Comparison of ENCODE assay signal across 14 cellular contexts in the genomic region with DNA sequence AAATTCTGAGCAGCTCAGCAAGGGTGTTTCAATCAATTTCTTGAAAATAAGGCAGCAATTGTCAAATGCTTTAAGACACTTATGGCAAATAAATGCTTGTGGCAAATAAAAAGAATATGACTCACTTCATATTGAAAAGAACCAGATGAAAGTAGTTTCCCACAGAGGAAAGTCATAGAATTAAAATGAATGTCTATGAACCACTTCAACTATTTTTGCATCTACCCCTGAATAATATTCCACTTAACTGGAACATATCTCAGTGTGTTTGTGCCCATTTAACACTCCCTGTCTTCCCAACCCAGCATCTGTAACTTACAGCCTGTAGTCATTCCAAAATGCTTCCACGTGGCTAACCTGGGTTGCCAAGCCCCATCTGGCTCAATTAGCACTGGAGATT.
DNase-seq lines count a peak whose midpoint lies in the region; ATAC-seq, FAIRE-seq and TF ChIP-seq lines count a peak whose summit lies in the region.
"Had no signal": no experiment of that assay in that cellular context is flagged by ENCODE, and none has a peak within 500 bp of the region (broad histone marks: within the 10 kb centered on the region; RNA-seq: fewer than 3 reads in every experiment).

No MANE protein-coding gene starts in this region.

- H3K27ac Mint-ChIP-seq in activated T-helper 17 cell treated with anti-CD3 and anti-CD28 coated beads, Interleukin-2, amount 50 U/mL, for 72 hours, result no peak overlapping the region
- H3K27ac Mint-ChIP-seq: activated naive CD4-positive, alpha-beta T cell treated with anti-CD3 and anti-CD28 coated beads, Interleukin-2, amount 10 ng/mL, durations not matched to agents 7 days and 5 days; stimulated activated effector memory CD8-positive, alpha-beta T cell treated with anti-CD3 and anti-CD28 coated beads, Interleukin-12 subunit alpha, Interleukin-12 subunit beta, amount 100 ng/mL, for 72 hours had no signal

- H3K4me3 ChIP-seq in skeletal muscle tissue (ENCODE audit: low read length in 3 of 3), result peak overlapping the region in 1 of 3 donors; percentile 4
- H3K4me3 ChIP-seq: SK-N-MC had no signal

- H3K27me3 ChIP-seq in foreskin keratinocyte, result no peaks in the 10 kb centered on the region
- no peaks in the 10 kb centered on the region for H3K27me3 ChIP-seq in skeletal muscle tissue (ENCODE audit: control insufficient read depth in 3 of 3, insufficient read depth in 3 of 3, low read length in 3 of 3)

- peaks cover 13% of the 10 kb centered on the region for H3K27me3 Mint-ChIP-seq in activated T-helper 17 cell treated with anti-CD3 and anti-CD28 coated beads, Interleukin-2, amount 50 U/mL, for 72 hours

- DNase-seq in GM03348 (ENCODE audit: low spot score) (peak; percentile 43), foreskin keratinocyte (peak; percentile 30 to 67), HTR-8/SVneo (ENCODE audit: insufficient read length, low spot score) (no peak), medulla oblongata (ENCODE audit: extremely low spot score) (no peak)
- DNase-seq: activated naive CD4-positive, alpha-beta T cell treated with anti-CD3 and anti-CD28 coated beads, Interleukin-2, amount 10 ng/mL, durations not matched to agents 7 days and 5 days; GOT3; NCI-H2107; stimulated activated CD4-positive, alpha-beta T cell treated with anti-CD3 and anti-CD28 coated beads, Interleukin-2, amount 100 ng/mL, for 48 hours had no signal

- no peak for FAIRE-seq in HTR-8/SVneo (lab: Jason Lieb, UNC)

- H3K9me3 ChIP-seq in skeletal muscle tissue (ENCODE audit: control insufficient read depth in 3 of 3, low read length in 3 of 3), result no peaks in the 10 kb centered on the region

- H3K36me3 ChIP-seq in skeletal muscle tissue (ENCODE audit: control insufficient read depth in 3 of 3, insufficient read depth in 3 of 3, low read length in 3 of 3), result no peaks in the 10 kb centered on the region

- H3K27ac ChIP-seq in foreskin keratinocyte (peak overlapping the region; percentile 95), skeletal muscle tissue (ENCODE audit: low read depth, low read length) (peak overlapping the region; percentile 16)
- H3K27ac ChIP-seq: SK-N-MC had no signal

- peak; percentile 14 for ATAC-seq in activated T-helper 17 cell treated with anti-CD3 and anti-CD28 coated beads, Interleukin-2, amount 50 U/mL, for 72 hours (replicated peaks)
- ATAC-seq in foreskin keratinocyte (peak; percentile 1), GM18520 (IDR thresholded peaks at IDR 0.05; ENCODE audit: unreplicated experiment) (no peak), GM21825 (IDR thresholded peaks at IDR 0.05; ENCODE audit: unreplicated experiment) (no peak)

- H3K9me3 Mint-ChIP-seq in activated T-helper 17 cell treated with anti-CD3 and anti-CD28 coated beads, Interleukin-2, amount 50 U/mL, for 72 hours, result no peaks in the 10 kb centered on the region
- H3K9me3 Mint-ChIP-seq: activated naive CD4-positive, alpha-beta T cell treated with anti-CD3 and anti-CD28 coated beads, Interleukin-2, amount 10 ng/mL, durations not matched to agents 7 days and 5 days; stimulated activated effector memory CD8-positive, alpha-beta T cell treated with anti-CD3 and anti-CD28 coated beads, Interleukin-12 subunit alpha, Interleukin-12 subunit beta, amount 100 ng/mL, for 72 hours had no signal

- H3K4me3 Mint-ChIP-seq in activated T-helper 17 cell treated with anti-CD3 and anti-CD28 coated beads, Interleukin-2, amount 50 U/mL, for 72 hours, result no peak overlapping the region
- H3K4me3 Mint-ChIP-seq: activated naive CD4-positive, alpha-beta T cell treated with anti-CD3 and anti-CD28 coated beads, Interleukin-2, amount 10 ng/mL, durations not matched to agents 7 days and 5 days; stimulated activated effector memory CD8-positive, alpha-beta T cell treated with anti-CD3 and anti-CD28 coated beads, Interleukin-12 subunit alpha, Interleukin-12 subunit beta, amount 100 ng/mL, for 72 hours had no signal

- TF ChIP-seq CTCF in foreskin keratinocyte (conservative IDR thresholded peaks at IDR 0.05), result no peak

- H3K4me1 ChIP-seq in foreskin keratinocyte, result peaks cover 25% of the 10 kb centered on the region
- peaks cover 26 to 51% (median 41%) of the 10 kb centered on the region in 3 donors for H3K4me1 ChIP-seq in skeletal muscle tissue (ENCODE audit: control insufficient read depth in 3 of 3, insufficient read depth in 3 of 3, low read length in 3 of 3)

- H3K9ac ChIP-seq in skeletal muscle tissue (ENCODE audit: low read depth in 1 of 3, low read length in 3 of 3), result no peak overlapping the region

- peaks cover 11% of the 10 kb centered on the region for H3K4me1 Mint-ChIP-seq in activated T-helper 17 cell treated with anti-CD3 and anti-CD28 coated beads, Interleukin-2, amount 50 U/mL, for 72 hours

- H3K36me3 Mint-ChIP-seq in activated T-helper 17 cell treated with anti-CD3 and anti-CD28 coated beads, Interleukin-2, amount 50 U/mL, for 72 hours (ENCODE audit: low read depth), result no peaks in the 10 kb centered on the region
- H3K36me3 Mint-ChIP-seq: activated naive CD4-positive, alpha-beta T cell treated with anti-CD3 and anti-CD28 coated beads, Interleukin-2, amount 10 ng/mL, durations not matched to agents 7 days and 5 days; stimulated activated effector memory CD8-positive, alpha-beta T cell treated with anti-CD3 and anti-CD28 coated beads, Interleukin-12 subunit alpha, Interleukin-12 subunit beta, amount 100 ng/mL, for 72 hours had no signal

Comparison
In these comparisons a context has a peak if more than half of its experiments do, and no peak if none do; other contexts are left out.
1. DNase-seq: peak in GM03348 (single experiment) and foreskin keratinocyte (2 of 2); none in HTR-8/SVneo (single experiment) and medulla oblongata (single experiment).
2. ATAC-seq: peak in activated T-helper 17 cell treated with anti-CD3 and anti-CD28 coated beads, Interleukin-2, amount 50 U/mL, for 72 hours (single experiment) and foreskin keratinocyte (single experiment); none in GM18520 (single experiment) and GM21825 (single experiment).